In the genomic region with DNA sequence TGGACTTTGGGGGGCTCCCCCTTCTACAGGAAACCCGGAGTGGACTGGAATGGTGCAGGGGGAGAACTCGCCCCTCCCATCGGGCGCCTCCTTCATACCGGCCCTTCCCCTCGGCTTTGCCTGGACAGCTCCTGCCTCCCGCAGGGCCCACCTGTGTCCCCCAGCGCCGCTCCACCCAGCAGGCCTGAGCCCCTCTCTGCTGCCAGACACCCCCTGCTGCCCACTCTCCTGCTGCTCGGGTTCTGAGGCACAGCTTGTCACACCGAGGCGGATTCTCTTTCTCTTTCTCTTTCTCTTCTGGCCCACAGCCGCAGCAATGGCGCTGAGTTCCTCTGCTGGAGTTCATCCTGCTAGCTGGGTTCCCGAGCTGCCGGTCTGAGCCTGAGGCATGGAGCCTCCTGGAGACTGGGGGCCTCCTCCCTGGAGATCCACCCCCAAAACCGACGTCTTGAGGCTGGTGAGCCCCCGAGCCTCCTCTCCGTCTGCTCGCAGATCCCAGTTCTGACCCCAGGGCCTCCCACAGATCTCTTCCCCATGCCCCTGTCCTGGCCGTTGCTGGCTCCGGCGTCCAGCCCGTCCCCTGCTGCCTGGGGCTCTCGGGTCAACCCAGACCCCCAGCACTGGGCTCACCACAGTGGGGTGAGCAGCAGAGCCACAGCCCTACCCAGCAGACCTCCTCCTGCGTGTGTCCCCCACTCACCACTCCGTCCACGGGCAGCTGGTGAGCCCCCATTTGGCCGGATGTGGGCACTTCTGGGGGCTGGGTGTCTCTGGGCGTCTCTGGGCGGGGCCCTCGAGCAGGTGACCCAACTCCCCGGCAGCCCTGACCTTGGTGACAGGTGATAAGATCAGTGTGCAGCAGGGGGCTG, we compare ENCODE assay signal across 8 cellular contexts. TPM values are rescaled to one million over a fixed set of nuclear protein-coding genes. Genes with fewer than 3 reads are reported as not detected.
DNase-seq lines count a peak whose midpoint lies in the region; ATAC-seq, FAIRE-seq and TF ChIP-seq lines count a peak whose summit lies in the region.

A gene (plus strand): TSS at position 95 of the 869 bp plus-strand sequence. CDS start 294 bp downstream, at position 389.

- DNase-seq in NCI-H1417 (lab: John Stamatoyannopoulos, UW) (peak; percentile 23 to 60 (median 54)), NCI-H1417 treated with DMSO at 0.1 percent for 48 hours (lab: John Stamatoyannopoulos, UW) (no peak), T follicular helper cell (ENCODE audit: low read depth) (peak; percentile 60), ascending aorta (ENCODE audit: low spot score in 2 of 2) (peak in 1 of 2 donors; percentile 71), inferior parietal cortex (ENCODE audit: extremely low spot score) (peak; percentile 16), D721Med (ENCODE audit: insufficient read length, low spot score) (no peak)
- peak; percentile 70 for DNase-seq in stimulated activated CD4-positive, alpha-beta T cell treated with anti-CD3 and anti-CD28 coated beads, Interleukin-2, amount 100 ng/mL, for 4 hours (ENCODE audit: low read depth)

- intact Hi-C loops in ascending aorta (cut with DNase I), result no loop called here

- no peaks in the 10 kb centered on the region for H3K9me3 ChIP-seq in ascending aorta

- no peak for FAIRE-seq in D721Med (lab: Jason Lieb, UNC)

- H3K4me3 ChIP-seq in ascending aorta, result peak within 1 kb of the TSS; percentile 71 to 72

- peaks cover 0 to 4% of the 10 kb centered on the region in 2 donors for H3K36me3 ChIP-seq in ascending aorta

- H3K4me1 ChIP-seq in ascending aorta, result peaks cover 0 to 16% of the 10 kb centered on the region in 2 donors

- no peaks in the 10 kb centered on the region for H3K27me3 ChIP-seq in ascending aorta

- peak in 1 of 3 experiments; percentile 4 for TF ChIP-seq CTCF in ascending aorta (IDR thresholded peaks at IDR 0.05)
- TF ChIP-seq CTCF in D721Med (IDR thresholded peaks at IDR 0.05; ENCODE audit: insufficient read depth, missing control alignments), result no peak

- ATAC-seq in HG03108 (IDR thresholded peaks at IDR 0.05; ENCODE audit: unreplicated experiment), result peak; percentile 21

- peak within 1 kb of the TSS; percentile 69 to 83 for H3K27ac ChIP-seq in ascending aorta

RNA-seq across cellular contexts. Expression of the gene that starts here (rescaled TPM):
- total RNA-seq in ascending aorta, result 141 TPM

Comparison
In these comparisons a context has a peak if more than half of its experiments do, and no peak if none do; other contexts are left out.
1. DNase-seq: peak in NCI-H1417 (3 of 3), T follicular helper cell (single experiment), inferior parietal cortex (single experiment) and stimulated activated CD4-positive, alpha-beta T cell treated with anti-CD3 and anti-CD28 coated beads, Interleukin-2, amount 100 ng/mL, for 4 hours (single experiment); none in NCI-H1417 treated with DMSO at 0.1 percent for 48 hours (single experiment) and D721Med (single experiment).